Comparison of ENCODE assay signal across 8 cellular contexts in the genomic region with DNA sequence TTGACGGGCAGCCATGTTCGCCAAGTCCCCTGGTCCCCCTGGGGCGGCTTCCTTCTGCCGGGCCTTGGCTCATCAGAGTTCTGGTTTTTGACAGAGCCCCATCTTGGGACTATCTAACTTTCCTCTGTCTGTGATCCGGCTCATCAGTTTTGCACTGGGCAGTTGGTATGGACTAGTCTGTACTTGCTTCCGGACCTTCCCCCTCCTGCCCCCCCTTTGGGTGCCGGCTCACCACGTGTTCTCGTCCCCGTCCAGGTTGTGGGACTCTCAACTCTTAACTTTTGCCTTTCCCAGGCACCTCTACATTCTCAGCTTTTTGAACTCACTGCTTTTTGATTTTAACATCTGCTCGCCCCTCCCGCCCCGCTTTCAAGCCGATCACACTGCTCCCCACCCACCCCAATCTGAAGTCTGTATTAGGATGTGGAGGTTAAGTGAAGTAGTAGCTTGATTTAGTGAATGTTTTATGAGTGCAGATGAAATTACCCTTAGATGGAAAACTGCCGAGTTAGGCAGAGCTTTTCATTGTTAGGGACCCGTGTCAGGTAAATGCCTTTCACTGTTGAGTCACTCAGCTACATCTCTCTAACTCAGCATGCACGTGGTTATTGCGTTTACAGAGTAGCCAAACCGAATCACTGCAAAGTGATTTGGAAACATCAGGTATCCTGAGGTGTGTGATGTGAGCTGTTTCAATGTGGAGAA. TPM values are rescaled to one million over a fixed set of nuclear protein-coding genes. Genes with fewer than 3 reads are reported as not detected.
DNase-seq lines count a peak whose midpoint lies in the region; ATAC-seq and TF ChIP-seq lines count a peak whose summit lies in the region.

No MANE protein-coding gene starts in this region.

- intact Hi-C loops in left ventricle myocardium superior (cut with micrococcal nuclease) = no loop called here

- H3K27me3 ChIP-seq in SJSA1 (replicated peaks) = no peaks in the 10 kb centered on the region
- H3K27me3 ChIP-seq in adipocyte (replicated peaks; ENCODE audit: control insufficient read depth, insufficient read depth, low read length) = no peaks in the 10 kb centered on the region

- H3K4me3 ChIP-seq in SJSA1 (peak overlapping the region; percentile 98), adipocyte (ENCODE audit: low read length) (peak overlapping the region; percentile 97), retinal pigment epithelial cell (ENCODE audit: low read length) (peak overlapping the region; percentile 95)

- H3K27ac ChIP-seq in SJSA1 = peak overlapping the region; percentile 55

- ATAC-seq in HG03139 (IDR thresholded peaks at IDR 0.05; ENCODE audit: unreplicated experiment) (peak; percentile 19), left ventricle myocardium superior (peak; percentile 8)

- H3K9ac ChIP-seq in adipocyte (ENCODE audit: low read length) = peak overlapping the region; percentile 98

- no peak for TF ChIP-seq CTCF in retinal pigment epithelial cell (conservative IDR thresholded peaks at IDR 0.05; ENCODE audit: low read depth, low read length)

- H3K36me3 ChIP-seq in SJSA1 (peaks cover 11% of the 10 kb centered on the region), adipocyte (ENCODE audit: control insufficient read depth, insufficient read depth, low read length, severe bottlenecking) (no peaks in the 10 kb centered on the region)

- H3K9me3 ChIP-seq in SJSA1 (replicated peaks) = no peaks in the 10 kb centered on the region; the same call in 1 of the 2 replicates
- no peaks in the 10 kb centered on the region for H3K9me3 ChIP-seq in adipocyte (ENCODE audit: control insufficient read depth, low read length)

- H3K4me1 ChIP-seq in SJSA1 (replicated peaks) = peaks cover 14% of the 10 kb centered on the region
- H3K4me1 ChIP-seq in adipocyte (ENCODE audit: control insufficient read depth, insufficient read depth, low read length) = peaks cover 40% of the 10 kb centered on the region

- DNase-seq in NCI-H82 (lab: John Stamatoyannopoulos, UW) (peak; percentile 65), NCI-H82 treated with DMSO at 0.1 percent for 48 hours (lab: John Stamatoyannopoulos, UW; ENCODE audit: unreplicated experiment) (no peak), SJSA1 (ENCODE audit: low read depth in 1 of 2, low spot score in 2 of 2) (peak; percentile 46 to 48), adipocyte (ENCODE audit: low read depth) (peak; percentile 61), left ventricle myocardium superior (no peak), retinal pigment epithelial cell (ENCODE audit: low read depth) (peak; percentile 30), NCI-H1694 (lab: John Stamatoyannopoulos, UW) (no peak)

RNA-seq across cellular contexts. Expression of gene WDR43, which starts 0.9 kb away (rescaled TPM):
- total RNA-seq in SJSA1 (2014; rRNA removed; shearing (Covaris generic)) = 57.5 and 79.2 TPM in 2 replicates
- total RNA-seq in left ventricle myocardium superior = 18.0 TPM

RNA-seq across cellular contexts. Expression of gene TRMT61B, which starts 25.2 kb away (rescaled TPM):
- total RNA-seq in SJSA1 (2014; rRNA removed; shearing (Covaris generic)) = 14.6 and 16.6 TPM in 2 replicates
- total RNA-seq in left ventricle myocardium superior = 24.7 TPM

Comparison
In these comparisons a context has a peak if more than half of its experiments do, and no peak if none do; other contexts are left out.
1. DNase-seq: peak in NCI-H82 (single experiment), SJSA1 (2 of 2), adipocyte (single experiment) and retinal pigment epithelial cell (single experiment); none in NCI-H82 treated with DMSO at 0.1 percent for 48 hours (single experiment), left ventricle myocardium superior (single experiment) and NCI-H1694 (single experiment).
2. Peak in every context shown above with its lines, with median percentiles within 50 percentile points of each other: H3K4me3 ChIP-seq.